Comparison of ENCODE assay signal across 21 cellular contexts in the genomic region with DNA sequence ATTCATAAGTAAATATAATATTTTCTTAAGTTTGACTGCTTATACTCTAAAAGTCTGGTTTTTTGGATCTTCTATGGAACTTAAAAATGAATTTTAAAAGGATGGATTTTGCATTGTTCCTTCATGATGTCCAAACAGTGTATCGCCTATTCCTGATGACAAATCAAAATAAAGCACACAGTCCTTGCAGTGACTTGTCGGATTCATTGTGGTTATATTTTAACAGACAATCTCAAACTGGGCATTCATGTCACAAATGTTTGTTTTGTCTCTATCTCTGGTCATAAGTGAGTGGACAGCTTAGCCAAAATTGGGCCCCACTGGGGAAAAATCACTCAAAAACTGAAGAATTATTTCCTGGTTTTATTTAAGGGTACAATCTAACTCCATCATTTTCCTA.
"Had no signal": no experiment of that assay in that cellular context is flagged by ENCODE, and none has a peak within 500 bp of the region (broad histone marks: within the 10 kb centered on the region; RNA-seq: fewer than 3 reads in every experiment).

No MANE protein-coding gene starts in this region.

- DNase-seq: cortex of kidney; dorsolateral prefrontal cortex; effector CD8-positive, alpha-beta T cell; foreskin melanocyte; head of caudate nucleus; kidney; left colon; mammary epithelial cell; naive thymus-derived CD4-positive, alpha-beta T cell; nephron progenitor cell; psoas muscle; sigmoid colon; stimulated activated CD4-positive, alpha-beta T cell treated with anti-CD3 and anti-CD28 coated beads, Interleukin-2, amount 100 ng/mL, for 24 hours; stimulated activated naive CD4-positive, alpha-beta T cell; stomach; substantia nigra; transverse colon had no signal

- H3K27me3 ChIP-seq: dorsolateral prefrontal cortex, hepatocyte, neutrophil, sigmoid colon, stomach, transverse colon had no signal

- H3K36me3 ChIP-seq: sigmoid colon had no signal

- ATAC-seq: left colon; naive thymus-derived CD4-positive, alpha-beta T cell; psoas muscle had no signal

- H3K4me1 ChIP-seq: psoas muscle, sigmoid colon, stomach, transverse colon had no signal

- FAIRE-seq: kidney had no signal

- H3K9me3 ChIP-seq: neutrophil, psoas muscle, sigmoid colon, stomach, thoracic aorta, transverse colon had no signal

- H3K4me3 ChIP-seq: dorsolateral prefrontal cortex, hepatocyte, psoas muscle, sigmoid colon, skin epidermis, stomach, thoracic aorta, transverse colon had no signal
